In the genomic region with DNA sequence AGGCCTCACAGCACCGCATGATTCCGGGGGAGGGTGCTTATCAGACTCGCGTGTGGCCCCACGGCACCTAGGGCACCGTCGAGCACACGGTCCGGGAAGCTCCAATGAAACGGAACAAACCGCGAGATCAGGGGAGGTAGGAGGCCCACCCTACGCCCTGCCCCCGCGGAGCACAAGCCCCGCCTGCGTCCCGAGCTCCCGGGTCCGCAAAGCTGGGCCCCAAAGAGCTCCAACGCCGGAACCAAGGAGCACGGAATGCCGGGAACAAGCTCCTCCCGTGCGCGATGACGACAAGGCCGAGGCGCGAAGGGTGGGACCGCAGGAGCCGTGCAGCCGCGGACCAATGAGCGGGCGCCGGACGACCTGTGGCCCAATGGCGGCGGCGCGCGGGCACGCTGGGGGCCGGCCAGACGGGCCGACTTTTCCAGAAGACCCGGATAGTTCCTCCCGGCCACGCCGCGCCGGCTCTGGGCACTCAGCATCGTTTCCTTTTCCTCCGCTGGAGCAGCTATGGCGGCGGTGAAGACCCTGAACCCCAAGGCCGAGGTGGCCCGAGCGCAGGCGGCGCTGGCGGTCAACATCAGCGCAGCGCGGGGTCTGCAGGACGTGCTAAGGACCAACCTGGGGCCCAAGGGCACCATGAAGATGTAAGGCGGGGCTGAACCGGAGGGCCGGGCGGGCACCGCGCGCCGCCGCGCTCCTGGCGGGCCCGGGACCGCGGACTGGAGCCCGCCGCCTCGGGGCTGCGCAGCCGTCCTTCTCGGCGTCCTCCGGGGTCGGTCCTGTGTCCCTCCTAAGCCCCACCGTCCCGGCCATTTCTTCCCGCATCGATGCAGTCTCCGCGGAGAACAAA, we compare ENCODE assay signal across 8 cellular contexts. TPM values are rescaled to one million over a fixed set of nuclear protein-coding genes. Genes with fewer than 3 reads are reported as not detected.
A peak's percentile ranks its signal among the peaks of the same experiment; 100 is the strongest.
DNase-seq lines count a peak whose midpoint lies in the region; ATAC-seq and TF ChIP-seq lines count a peak whose summit lies in the region.

A gene with protein sequence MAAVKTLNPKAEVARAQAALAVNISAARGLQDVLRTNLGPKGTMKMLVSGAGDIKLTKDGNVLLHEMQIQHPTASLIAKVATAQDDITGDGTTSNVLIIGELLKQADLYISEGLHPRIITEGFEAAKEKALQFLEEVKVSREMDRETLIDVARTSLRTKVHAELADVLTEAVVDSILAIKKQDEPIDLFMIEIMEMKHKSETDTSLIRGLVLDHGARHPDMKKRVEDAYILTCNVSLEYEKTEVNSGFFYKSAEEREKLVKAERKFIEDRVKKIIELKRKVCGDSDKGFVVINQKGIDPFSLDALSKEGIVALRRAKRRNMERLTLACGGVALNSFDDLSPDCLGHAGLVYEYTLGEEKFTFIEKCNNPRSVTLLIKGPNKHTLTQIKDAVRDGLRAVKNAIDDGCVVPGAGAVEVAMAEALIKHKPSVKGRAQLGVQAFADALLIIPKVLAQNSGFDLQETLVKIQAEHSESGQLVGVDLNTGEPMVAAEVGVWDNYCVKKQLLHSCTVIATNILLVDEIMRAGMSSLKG (plus strand): TSS at position 427 of the 853 bp plus-strand sequence. CDS start 84 bp downstream, at position 511.
A gene (minus strand): TSS at position 106 of the 853 bp plus-strand sequence. CDS start 30,232 bp downstream, outside the sequence.

- H3K27me3 Mint-ChIP-seq in activated naive CD8-positive, alpha-beta T cell: no peaks in the 10 kb centered on the region
- H3K27me3 Mint-ChIP-seq in glutamatergic neuron (ENCODE audit: unreplicated experiment): peaks cover 2% of the 10 kb centered on the region
- H3K27me3 Mint-ChIP-seq in osteocyte (ENCODE audit: unreplicated experiment): no peaks in the 10 kb centered on the region

- no peaks in the 10 kb centered on the region for H3K27me3 ChIP-seq in thymus (ENCODE audit: control insufficient read depth, insufficient read depth)

- H3K9me3 ChIP-seq in thymus (ENCODE audit: control insufficient read depth): no peaks in the 10 kb centered on the region

- DNase-seq in GM10248 (ENCODE audit: extremely low spot score) (peak; percentile 95), NCI-H1105 (lab: John Stamatoyannopoulos, UW) (peak; percentile 98), SKM-1 treated with dmso at 0.1 percent for 144 hours (lab: John Stamatoyannopoulos, UW; ENCODE audit: unreplicated experiment) (peak; percentile 93), glutamatergic neuron (peak; percentile 98), osteocyte (ENCODE audit: extremely low spot score, unreplicated experiment) (peak; percentile 99)

- H3K4me1 Mint-ChIP-seq in activated naive CD8-positive, alpha-beta T cell (ENCODE audit: low read depth): peaks cover 44% of the 10 kb centered on the region
- peaks cover 9% of the 10 kb centered on the region for H3K4me1 Mint-ChIP-seq in glutamatergic neuron (ENCODE audit: low read depth, unreplicated experiment)
- peaks cover 40% of the 10 kb centered on the region for H3K4me1 Mint-ChIP-seq in osteocyte (ENCODE audit: unreplicated experiment)

- H3K27ac ChIP-seq in thymus (ENCODE audit: low read depth): peak within 1 kb of the TSS; percentile 84

- WGBS in thymus: under 1% methylated on average over 97 of the region's 97 CpGs

- H3K27ac Mint-ChIP-seq in activated naive CD8-positive, alpha-beta T cell: peak within 1 kb of the TSS; percentile 98
- H3K27ac Mint-ChIP-seq in glutamatergic neuron (ENCODE audit: unreplicated experiment): peak within 1 kb of the TSS; percentile 97
- peak within 1 kb of the TSS; percentile 96 for H3K27ac Mint-ChIP-seq in osteocyte (ENCODE audit: unreplicated experiment)

- POLR2A ChIA-PET in GM10248 (lab: Yijun Ruan, JAX): interaction anchor here (0.5 to 2.1 kb wide), 8 partner anchors 10 to 410 kb away, joined by 3 to 17 read pairs (median 5); a partner anchor contains a TSS

- peak; percentile 95 for ATAC-seq in HG02623 (IDR thresholded peaks at IDR 0.05; ENCODE audit: unreplicated experiment)

- H3K4me1 ChIP-seq in thymus (ENCODE audit: control insufficient read depth, insufficient read depth, low read length): peaks cover 10% of the 10 kb centered on the region

- H3K4me3 ChIP-seq in thymus (ENCODE audit: low read length): peak within 1 kb of the TSS; percentile 86

- TF ChIP-seq CTCF in GM10248 (IDR thresholded peaks at IDR 0.05; ENCODE audit: control extremely low read depth, extremely low read depth, low read depth, missing control alignments): no peak
- no peak for TF ChIP-seq CTCF in glutamatergic neuron (IDR thresholded peaks at IDR 0.05; ENCODE audit: partially characterized antibody, unreplicated experiment)
- TF ChIP-seq CTCF in osteocyte (IDR thresholded peaks at IDR 0.05): no peak

- peaks cover 10% of the 10 kb centered on the region for H3K36me3 ChIP-seq in thymus (ENCODE audit: control insufficient read depth, insufficient read depth)

- H3K36me3 Mint-ChIP-seq in activated naive CD8-positive, alpha-beta T cell: peaks cover 7% of the 10 kb centered on the region
- H3K36me3 Mint-ChIP-seq in glutamatergic neuron (ENCODE audit: unreplicated experiment) (no peaks in the 10 kb centered on the region), osteocyte (ENCODE audit: unreplicated experiment) (peaks cover 16% of the 10 kb centered on the region)

- CTCF ChIA-PET in GM10248 (lab: Yijun Ruan, JAX): interaction anchor here (0.9 to 2.3 kb wide), 10 partner anchors 11 to 88 kb away, joined by 3 to 14 read pairs (median 5); a partner anchor contains a TSS

- H3K4me3 Mint-ChIP-seq in activated naive CD8-positive, alpha-beta T cell: peak within 1 kb of the TSS; percentile 99
- H3K4me3 Mint-ChIP-seq in glutamatergic neuron (ENCODE audit: unreplicated experiment) (peak within 1 kb of the TSS; percentile 98), osteocyte (ENCODE audit: unreplicated experiment) (peak within 1 kb of the TSS; percentile 96)

- no peaks in the 10 kb centered on the region for H3K9me3 Mint-ChIP-seq in activated naive CD8-positive, alpha-beta T cell (ENCODE audit: low read depth)
- H3K9me3 Mint-ChIP-seq in glutamatergic neuron (ENCODE audit: unreplicated experiment): peaks cover 3% of the 10 kb centered on the region
- H3K9me3 Mint-ChIP-seq in osteocyte (ENCODE audit: unreplicated experiment): no peaks in the 10 kb centered on the region

RNA-seq across cellular contexts. Expression of the first gene that starts in this region (rescaled TPM):
- total RNA-seq in glutamatergic neuron (ENCODE audit: unreplicated experiment): 203 TPM
- 107 and 109 TPM in 2 replicates for total RNA-seq in osteocyte
- 198 TPM for polyA plus RNA-seq in thymus

RNA-seq across cellular contexts. Expression of the second gene that starts in this region (rescaled TPM):
- 51.6 TPM for total RNA-seq in glutamatergic neuron (ENCODE audit: unreplicated experiment)
- total RNA-seq in osteocyte: 31.0 and 33.6 TPM in 2 replicates
- 8.2 TPM for polyA plus RNA-seq in thymus

Comparison
In these comparisons a context has a peak if more than half of its experiments do, and no peak if none do; other contexts are left out.
1. Peak in every context shown above with its lines: DNase-seq, ATAC-seq, H3K4me3 ChIP-seq and H3K27ac ChIP-seq.